ENCODE assay signal across 8 cellular contexts in the genomic region with DNA sequence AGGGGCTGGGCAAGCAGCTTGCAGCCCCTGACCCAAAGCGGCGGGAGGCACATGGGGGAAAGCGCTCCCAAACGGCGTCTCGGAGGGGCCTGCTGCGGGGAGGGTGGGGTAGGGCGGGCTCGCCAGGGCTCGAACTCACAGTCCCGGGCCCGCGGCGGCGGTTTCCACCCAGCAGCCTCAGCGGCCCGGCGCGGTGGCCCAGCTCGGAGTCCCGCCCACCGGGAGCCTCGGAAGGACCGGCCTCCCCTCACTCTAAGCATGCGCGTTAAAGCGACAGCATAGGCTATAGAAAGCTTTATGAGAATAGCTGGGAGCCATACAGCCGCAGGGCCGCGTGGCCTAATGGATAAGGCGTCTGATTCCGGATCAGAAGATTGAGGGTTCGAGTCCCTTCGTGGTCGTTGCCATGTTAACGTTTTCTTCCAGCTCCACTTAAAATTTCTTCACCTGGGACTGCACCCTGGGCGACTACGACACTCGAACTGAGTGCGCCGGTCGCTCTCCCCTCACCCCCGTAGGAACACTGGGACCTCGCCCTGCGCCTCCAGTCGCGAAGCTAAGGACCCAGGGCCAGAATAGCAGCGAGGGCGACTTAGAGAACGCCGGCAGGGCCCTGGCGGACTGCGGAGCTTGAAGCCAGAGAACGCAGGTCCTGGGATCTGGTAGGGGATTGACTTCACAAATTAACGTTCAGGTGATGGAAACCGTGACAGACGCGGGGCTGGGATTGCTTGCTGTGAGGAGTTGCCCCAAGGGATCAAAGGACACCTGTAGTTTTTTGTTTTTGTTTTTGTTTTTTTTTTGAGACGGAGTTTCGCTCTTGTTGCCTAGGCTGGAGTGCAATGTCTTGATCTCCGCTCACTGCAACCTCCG. TPM values are rescaled to one million over a fixed set of nuclear protein-coding genes. Genes with fewer than 3 reads are reported as not detected.
DNase-seq lines count a peak whose midpoint lies in the region; ATAC-seq and TF ChIP-seq lines count a peak whose summit lies in the region.

No MANE protein-coding gene starts in this region.

- H3K9me3 Mint-ChIP-seq in activated T-cell treated with anti-CD3 and anti-CD28 coated beads, Interleukin-2, amount 50 U/mL, for 24 hours: no peaks in the 10 kb centered on the region

- no peak for TF ChIP-seq POLR2A in esophagus muscularis mucosa (IDR thresholded peaks at IDR 0.05; ENCODE audit: low read depth)

- TF ChIP-seq CTCF in esophagus muscularis mucosa (IDR thresholded peaks at IDR 0.05): peak in 1 of 3 experiments; percentile 30

- under 1% methylated on average over 44 of the region's 62 CpGs for WGBS in esophagus muscularis mucosa

- H3K4me1 ChIP-seq in esophagus muscularis mucosa (peaks cover 17 to 36% (median 35%) of the 10 kb centered on the region in 4 donors), muscle layer of duodenum (ENCODE audit: control insufficient read depth in 1 of 2, insufficient read depth in 2 of 2, low read length in 2 of 2) (peaks cover 2 to 17% of the 10 kb centered on the region in 2 donors)

- H3K36me3 ChIP-seq in esophagus muscularis mucosa: no peaks in the 10 kb centered on the region
- no peaks in the 10 kb centered on the region for H3K36me3 ChIP-seq in muscle layer of duodenum (ENCODE audit: control insufficient read depth in 1 of 2, insufficient read depth in 2 of 2, low read length in 2 of 2)

- H3K4me1 Mint-ChIP-seq in activated T-cell treated with anti-CD3 and anti-CD28 coated beads, Interleukin-2, amount 50 U/mL, for 24 hours (ENCODE audit: low read depth): peaks cover 27% of the 10 kb centered on the region

- H3K36me3 Mint-ChIP-seq in activated T-cell treated with anti-CD3 and anti-CD28 coated beads, Interleukin-2, amount 50 U/mL, for 24 hours (ENCODE audit: low read depth): peaks cover 4% of the 10 kb centered on the region

- peak; percentile 64 for ATAC-seq in GM21717 (IDR thresholded peaks at IDR 0.05; ENCODE audit: unreplicated experiment)

- DNase-seq in DMS153 treated with DMSO at 0.1 percent for 48 hours (lab: John Stamatoyannopoulos, UW; ENCODE audit: unreplicated experiment) (peak; percentile 90), OCI-M2 (lab: John Stamatoyannopoulos, UW; ENCODE audit: unreplicated experiment) (peak; percentile 96), esophagus muscularis mucosa (ENCODE audit: extremely low spot score) (peak; percentile 99)
- peak; percentile 92 for DNase-seq in Jurkat, Clone E6-1 (ENCODE audit: low read depth, low spot score)
- DNase-seq in activated T-cell treated with anti-CD3 and anti-CD28 coated beads, Interleukin-2, amount 50 U/mL, for 24 hours: peak; percentile 100
- DNase-seq in stimulated activated CD8-positive, alpha-beta memory T cell treated with anti-CD3 and anti-CD28 coated beads, Interleukin-7, amount 100 ng/mL, for 24 hours (ENCODE audit: low read depth): peak; percentile 97

- peak overlapping the region; percentile 87 to 91 (median 89) for H3K27ac ChIP-seq in esophagus muscularis mucosa (replicated peaks in 1 of 4)
- H3K27ac ChIP-seq in muscle layer of duodenum (ENCODE audit: low read length): peak overlapping the region; percentile 63

- peaks cover 2% of the 10 kb centered on the region for H3K27me3 Mint-ChIP-seq in activated T-cell treated with anti-CD3 and anti-CD28 coated beads, Interleukin-2, amount 50 U/mL, for 24 hours

- no peak for TF ChIP-seq EP300 in esophagus muscularis mucosa (IDR thresholded peaks at IDR 0.05)

- intact Hi-C loops in esophagus muscularis mucosa (cut with DNase I): no loop called here

- H3K4me3 Mint-ChIP-seq in activated T-cell treated with anti-CD3 and anti-CD28 coated beads, Interleukin-2, amount 50 U/mL, for 24 hours: peak overlapping the region; percentile 84

- H3K9me3 ChIP-seq in esophagus muscularis mucosa (no peaks in the 10 kb centered on the region), muscle layer of duodenum (ENCODE audit: control insufficient read depth in 1 of 2, low read length in 2 of 2) (peaks cover 0 to 4% of the 10 kb centered on the region in 2 donors)

- H3K27ac Mint-ChIP-seq in activated T-cell treated with anti-CD3 and anti-CD28 coated beads, Interleukin-2, amount 50 U/mL, for 24 hours: peak overlapping the region; percentile 96

- H3K27me3 ChIP-seq in esophagus muscularis mucosa (no peaks in the 10 kb centered on the region), muscle layer of duodenum (ENCODE audit: low read depth, low read length) (no peaks in the 10 kb centered on the region)

- H3K4me3 ChIP-seq in Jurkat, Clone E6-1 (ENCODE audit: low read length): peak overlapping the region; percentile 73
- H3K4me3 ChIP-seq in esophagus muscularis mucosa: peak overlapping the region; percentile 65 to 74 (median 72)
- H3K4me3 ChIP-seq in muscle layer of duodenum (ENCODE audit: low read depth in 1 of 2, low read length in 2 of 2): peak overlapping the region; percentile 80 to 81

RNA-seq across cellular contexts. Expression of gene ZNF213, which starts 15.8 kb away (rescaled TPM):
- 6.8 TPM for polyA plus RNA-seq in Jurkat, Clone E6-1 (2012; ENCODE audit: insufficient read depth, insufficient read length)
- 10 to 100 TPM in 3 of 4 donors, 1 to 10 TPM in 1; 8.4 to 18.3 (median 13.5) TPM for total RNA-seq in esophagus muscularis mucosa

RNA-seq across cellular contexts. Expression of gene OR1F1, which starts 37.4 kb away (rescaled TPM):
- not detected for polyA plus RNA-seq in Jurkat, Clone E6-1 (2012; ENCODE audit: insufficient read depth, insufficient read length)
- not detected for total RNA-seq in esophagus muscularis mucosa

RNA-seq across cellular contexts. Expression of gene ZNF205, which starts 38.2 kb away (rescaled TPM):
- not detected for polyA plus RNA-seq in Jurkat, Clone E6-1 (2012; ENCODE audit: insufficient read depth, insufficient read length)
- total RNA-seq in esophagus muscularis mucosa: 10 to 100 TPM; 10.6 to 25.0 (median 17.1) TPM

RNA-seq across cellular contexts. Expression of gene ZSCAN10, which starts 51.5 kb away (rescaled TPM):
- not detected for polyA plus RNA-seq in Jurkat, Clone E6-1 (2012; ENCODE audit: insufficient read depth, insufficient read length)
- total RNA-seq in esophagus muscularis mucosa: not detected

Comparison
In these comparisons a context has a peak if more than half of its experiments do, and no peak if none do; other contexts are left out.
1. Peak in every context shown above with its lines: DNase-seq, ATAC-seq, H3K4me3 ChIP-seq and H3K27ac ChIP-seq.